Comparison of ENCODE assay signal across 1 cellular context in the genomic region with DNA sequence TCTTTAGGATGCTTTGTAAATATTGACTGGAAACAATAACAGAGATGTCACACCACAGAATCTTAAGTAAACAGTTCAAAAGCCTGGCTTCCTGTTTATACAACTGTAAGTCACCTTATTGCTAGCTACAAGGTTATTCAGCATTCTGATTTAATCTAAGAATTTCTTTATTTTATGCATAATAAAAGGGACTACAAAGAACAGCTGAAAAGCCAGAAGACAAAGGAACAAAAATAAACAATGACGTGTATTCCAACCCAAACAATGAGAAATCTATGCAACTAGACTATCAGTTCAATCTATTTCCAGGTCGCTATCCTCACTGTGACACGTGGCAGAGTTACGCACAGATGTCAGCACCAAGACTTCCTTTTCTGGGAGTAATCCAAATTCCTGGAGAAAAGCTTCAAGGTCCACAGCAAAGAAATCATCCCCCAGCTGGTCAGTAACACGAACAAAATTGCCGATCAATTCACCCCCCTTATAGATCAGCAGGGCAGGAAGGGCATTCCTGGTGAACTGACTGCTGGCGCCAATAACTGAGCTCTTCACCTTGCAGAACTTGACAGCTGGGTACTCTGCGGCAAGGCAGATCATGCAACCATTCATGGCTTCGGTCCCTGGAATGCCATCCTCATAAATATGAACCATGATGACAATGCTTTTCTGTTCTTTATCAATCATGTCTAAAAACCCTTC.
TF ChIP-seq lines count a peak whose summit lies in the region.

No MANE protein-coding gene starts in this region.

TF ChIP-seq in K562, 482 proteins besides CTCF, POLR2A, EP300 and RAD21:
- no peak for TF ChIP-seq POU5F1 (IDR thresholded peaks at IDR 0.05; ENCODE audit: borderline replicate concordance, low read depth, low read length, partially characterized antibody)
- TF ChIP-seq MIER1 (IDR thresholded peaks at IDR 0.05; ENCODE audit: low read depth): no peak
- no peak for TF ChIP-seq GATAD2B (IDR thresholded peaks at IDR 0.05; ENCODE audit: borderline replicate concordance)
- TF ChIP-seq ZFP30 (CRISPR knock-in tag; IDR thresholded peaks at IDR 0.05; ENCODE audit: borderline replicate concordance): no peak
- TF ChIP-seq ZNF212 (CRISPR knock-in tag; IDR thresholded peaks at IDR 0.05): no peak
- TF ChIP-seq, protein P1, sequence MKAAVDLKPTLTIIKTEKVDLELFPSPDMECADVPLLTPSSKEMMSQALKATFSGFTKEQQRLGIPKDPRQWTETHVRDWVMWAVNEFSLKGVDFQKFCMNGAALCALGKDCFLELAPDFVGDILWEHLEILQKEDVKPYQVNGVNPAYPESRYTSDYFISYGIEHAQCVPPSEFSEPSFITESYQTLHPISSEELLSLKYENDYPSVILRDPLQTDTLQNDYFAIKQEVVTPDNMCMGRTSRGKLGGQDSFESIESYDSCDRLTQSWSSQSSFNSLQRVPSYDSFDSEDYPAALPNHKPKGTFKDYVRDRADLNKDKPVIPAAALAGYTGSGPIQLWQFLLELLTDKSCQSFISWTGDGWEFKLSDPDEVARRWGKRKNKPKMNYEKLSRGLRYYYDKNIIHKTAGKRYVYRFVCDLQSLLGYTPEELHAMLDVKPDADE (conservative IDR thresholded peaks at IDR 0.05; ENCODE audit: control insufficient read depth, low read depth, low read length): no peak
- TF ChIP-seq, protein P2, sequence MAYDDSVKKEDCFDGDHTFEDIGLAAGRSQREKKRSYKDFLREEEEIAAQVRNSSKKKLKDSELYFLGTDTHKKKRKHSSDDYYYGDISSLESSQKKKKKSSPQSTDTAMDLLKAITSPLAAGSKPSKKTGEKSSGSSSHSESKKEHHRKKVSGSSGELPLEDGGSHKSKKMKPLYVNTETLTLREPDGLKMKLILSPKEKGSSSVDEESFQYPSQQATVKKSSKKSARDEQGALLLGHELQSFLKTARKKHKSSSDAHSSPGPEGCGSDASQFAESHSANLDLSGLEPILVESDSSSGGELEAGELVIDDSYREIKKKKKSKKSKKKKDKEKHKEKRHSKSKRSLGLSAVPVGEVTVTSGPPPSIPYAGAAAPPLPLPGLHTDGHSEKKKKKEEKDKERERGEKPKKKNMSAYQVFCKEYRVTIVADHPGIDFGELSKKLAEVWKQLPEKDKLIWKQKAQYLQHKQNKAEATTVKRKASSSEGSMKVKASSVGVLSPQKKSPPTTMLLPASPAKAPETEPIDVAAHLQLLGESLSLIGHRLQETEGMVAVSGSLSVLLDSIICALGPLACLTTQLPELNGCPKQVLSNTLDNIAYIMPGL (CRISPR knock-in tag; IDR thresholded peaks at IDR 0.05): no peak
- TF ChIP-seq SMAD2 (IDR thresholded peaks at IDR 0.05; ENCODE audit: low read depth, low read length): no peak
- TF ChIP-seq HIVEP1 (CRISPR knock-in tag; IDR thresholded peaks at IDR 0.05): no peak
- TF ChIP-seq STAT5B (CRISPR knock-in tag; IDR thresholded peaks at IDR 0.05): no peak
- TF ChIP-seq ZNF445 (CRISPR knock-in tag; IDR thresholded peaks at IDR 0.05; ENCODE audit: low read depth): no peak
- TF ChIP-seq CEBPB (tag; IDR thresholded peaks at IDR 0.05): no peak
- no peak for TF ChIP-seq TEAD4 (IDR thresholded peaks at IDR 0.05; ENCODE audit: low read length)
- TF ChIP-seq TEAD4 (CRISPR knock-in tag; IDR thresholded peaks at IDR 0.05; ENCODE audit: borderline replicate concordance): no peak
- TF ChIP-seq ZNF184 (CRISPR knock-in tag; IDR thresholded peaks at IDR 0.05): no peak
